Comparison of ENCODE assay signal across 20 cellular contexts in genomic region chr22:50363411-50364194, GRCh38.
"Had no signal": no experiment of that assay in that cellular context is flagged by ENCODE, and none has a peak within 500 bp of the region (broad histone marks: within the 10 kb centered on the region; RNA-seq: fewer than 3 reads in every experiment).

No MANE protein-coding gene starts in this region.

- H3K4me3 Mint-ChIP-seq: activated CD4-positive, alpha-beta memory T cell treated with anti-CD3 and anti-CD28 coated beads for 36 hours; activated naive CD8-positive, alpha-beta T cell treated with anti-CD3 and anti-CD28 coated beads for 36 hours; naive thymus-derived CD4-positive, alpha-beta T cell; stimulated activated naive B cell treated with anti-CD40 and anti-IgM and Interleukin-4, amounts not matched to agents 10 μg/mL and 1 μg/mL and 100 μg/mL, for 72 hours had no signal

- H3K4me3 ChIP-seq: gastroesophageal sphincter had no signal

- DNase-seq: activated CD4-positive, alpha-beta memory T cell treated with anti-CD3 and anti-CD28 coated beads for 36 hours; activated CD4-positive, alpha-beta T cell treated with anti-CD3 and anti-CD28 coated beads for 1 hour; activated CD8-positive, alpha-beta memory T cell treated with anti-CD3 and anti-CD28 coated beads, Interleukin-2, amount 50 U/mL, for 48 hours; activated naive CD8-positive, alpha-beta T cell treated with anti-CD3 and anti-CD28 coated beads for 36 hours; activated T-cell treated with anti-CD3 and anti-CD28 coated beads, Interleukin-2, amount 50 U/mL, for 72 hours; islet precursor cell; mammary epithelial cell; naive thymus-derived CD4-positive, alpha-beta T cell; posterior cingulate gyrus; retina; stimulated activated CD4-positive, alpha-beta T cell treated with anti-CD3 and anti-CD28 coated beads, Interleukin-2, amount 100 ng/mL, for 48 hours; stimulated activated naive B cell treated with anti-CD40 and anti-IgM and Interleukin-4, amounts not matched to agents 10 μg/mL and 1 μg/mL and 100 μg/mL, for 72 hours; substantia nigra; T-helper 1 cell; trophoblast cell had no signal

- H3K27me3 ChIP-seq: gastroesophageal sphincter, neutrophil had no signal

- ATAC-seq: activated T-cell treated with anti-CD3 and anti-CD28 coated beads, Interleukin-2, amount 50 U/mL, for 72 hours; gastroesophageal sphincter; left lobe of liver; naive thymus-derived CD4-positive, alpha-beta T cell; SK-N-SH treated with all-trans-retinoic acid at 6 μM for 48 hours; stimulated activated naive B cell treated with anti-CD40 and anti-IgM and Interleukin-4, amounts not matched to agents 10 μg/mL and 1 μg/mL and 100 μg/mL, for 72 hours had no signal

- H3K27ac Mint-ChIP-seq: activated CD4-positive, alpha-beta memory T cell treated with anti-CD3 and anti-CD28 coated beads for 36 hours; stimulated activated naive B cell treated with anti-CD40 and anti-IgM and Interleukin-4, amounts not matched to agents 10 μg/mL and 1 μg/mL and 100 μg/mL, for 72 hours had no signal

- H3K27me3 Mint-ChIP-seq: activated CD4-positive, alpha-beta memory T cell treated with anti-CD3 and anti-CD28 coated beads for 36 hours; activated naive CD8-positive, alpha-beta T cell treated with anti-CD3 and anti-CD28 coated beads for 36 hours; naive thymus-derived CD4-positive, alpha-beta T cell; stimulated activated naive B cell treated with anti-CD40 and anti-IgM and Interleukin-4, amounts not matched to agents 10 μg/mL and 1 μg/mL and 100 μg/mL, for 72 hours had no signal

- H3K9me3 Mint-ChIP-seq: activated CD4-positive, alpha-beta memory T cell treated with anti-CD3 and anti-CD28 coated beads for 36 hours; activated naive CD8-positive, alpha-beta T cell treated with anti-CD3 and anti-CD28 coated beads for 36 hours; activated T-cell treated with anti-CD3 and anti-CD28 coated beads, Interleukin-2, amount 50 U/mL, for 72 hours; stimulated activated naive B cell treated with anti-CD40 and anti-IgM and Interleukin-4, amounts not matched to agents 10 μg/mL and 1 μg/mL and 100 μg/mL, for 72 hours had no signal

- H3K27ac ChIP-seq: gastroesophageal sphincter, neutrophil, VCaP had no signal

- H3K9me3 ChIP-seq: gastroesophageal sphincter, neutrophil had no signal
